Comparison of ENCODE assay signal across 12 cellular contexts in the genomic region with DNA sequence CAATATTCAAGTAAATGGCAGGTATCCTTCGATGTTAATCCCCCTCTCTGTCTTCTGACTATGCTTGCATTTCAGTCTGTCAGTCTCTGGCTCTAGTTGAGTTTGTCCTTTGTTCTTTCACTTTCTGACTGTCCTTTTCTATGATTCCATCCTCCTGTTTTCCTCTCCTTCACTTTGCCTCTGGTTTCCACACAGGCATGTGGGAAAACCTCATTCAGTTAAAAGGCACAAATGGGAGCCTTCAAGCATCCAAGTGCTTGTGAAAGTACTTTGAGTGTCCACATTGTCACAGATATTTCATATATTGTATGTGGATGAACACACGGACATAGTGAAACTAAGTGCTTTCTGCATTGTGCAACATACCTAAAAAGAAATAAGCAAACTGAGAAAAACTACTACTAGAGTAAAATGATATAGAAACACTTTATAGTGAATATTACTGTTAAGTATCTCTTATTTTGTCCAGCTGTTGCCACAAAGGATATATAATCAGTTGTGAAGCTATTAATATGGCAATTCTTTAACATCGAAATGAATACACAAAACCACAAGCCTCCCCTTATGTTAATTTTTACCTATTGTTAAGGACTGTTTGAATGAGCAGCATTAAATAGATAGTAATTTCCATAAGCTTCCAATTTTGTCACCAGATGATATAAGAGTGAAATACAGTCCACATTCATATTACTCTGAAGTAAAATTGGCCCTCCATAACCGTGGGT.
A peak's percentile ranks its signal among the peaks of the same experiment; 100 is the strongest.
DNase-seq lines count a peak whose midpoint lies in the region; ATAC-seq and TF ChIP-seq lines count a peak whose summit lies in the region.
"Had no signal": no experiment of that assay in that cellular context is flagged by ENCODE, and none has a peak within 500 bp of the region (broad histone marks: within the 10 kb centered on the region; RNA-seq: fewer than 3 reads in every experiment).

No MANE protein-coding gene starts in this region.

- intact Hi-C loops in left ventricle myocardium inferior (cut with micrococcal nuclease) = no loop called here
- intact Hi-C loops in left ventricle myocardium superior (cut with micrococcal nuclease) = no loop called here
- intact Hi-C loops in uterus (cut with DNase I; ENCODE audit: low total_unique reads) = no loop called here

- H3K9me3 ChIP-seq in left ventricle myocardium inferior (replicated peaks) (no peaks in the 10 kb centered on the region), uterus (no peaks in the 10 kb centered on the region)

- TF ChIP-seq CTCF in left ventricle myocardium inferior (IDR thresholded peaks at IDR 0.05; ENCODE audit: borderline replicate concordance) = no peak
- no peak for TF ChIP-seq CTCF in uterus (IDR thresholded peaks at IDR 0.05)

- TF ChIP-seq POLR2A in uterus (IDR thresholded peaks at IDR 0.05) = no peak

- peak overlapping the region; percentile 77 for H3K27ac ChIP-seq in left ventricle myocardium inferior (replicated peaks)
- H3K27ac ChIP-seq in uterus = peak overlapping the region; percentile 31 to 42

- H3K36me3 ChIP-seq in left ventricle myocardium inferior = peaks cover 18% of the 10 kb centered on the region
- no peaks in the 10 kb centered on the region for H3K36me3 ChIP-seq in uterus

- H3K27me3 ChIP-seq in left ventricle myocardium inferior (ENCODE audit: low read depth) (no peaks in the 10 kb centered on the region), uterus (no peaks in the 10 kb centered on the region)

- DNase-seq in left ventricle myocardium inferior = no peak
- DNase-seq in left ventricle myocardium superior = no peak
- DNase-seq in uterus = no peak
- no peak for DNase-seq in NCI-H69 (lab: John Stamatoyannopoulos, UW)
- no peak for DNase-seq in amygdala (lab: John Stamatoyannopoulos, UW)
- DNase-seq: effector CD4-positive, alpha-beta T cell; NCI-H2171; stimulated activated CD4-positive, alpha-beta T cell treated with anti-CD3 and anti-CD28 coated beads, Interleukin-4, amount 100 ng/mL, for 4 hours had no signal

- no peak overlapping the region for H3K4me3 Mint-ChIP-seq in activated naive CD8-positive, alpha-beta T cell

- H3K27ac Mint-ChIP-seq in activated naive CD8-positive, alpha-beta T cell = peak overlapping the region; percentile 46

- H3K36me3 Mint-ChIP-seq in activated naive CD8-positive, alpha-beta T cell = peaks cover 10% of the 10 kb centered on the region

- peaks cover 42% of the 10 kb centered on the region for H3K4me1 Mint-ChIP-seq in activated naive CD8-positive, alpha-beta T cell (ENCODE audit: low read depth)

- ATAC-seq in left ventricle myocardium superior (no peak), HG02973 (IDR thresholded peaks at IDR 0.05; ENCODE audit: unreplicated experiment) (peak; percentile 39), HG02970 (IDR thresholded peaks at IDR 0.05; ENCODE audit: low FRiP score, unreplicated experiment) (no peak)

- H3K9me3 Mint-ChIP-seq in activated naive CD8-positive, alpha-beta T cell (ENCODE audit: low read depth) = no peaks in the 10 kb centered on the region

- H3K4me1 ChIP-seq in left ventricle myocardium inferior (peaks cover 84% of the 10 kb centered on the region), uterus (peaks cover 0 to 4% of the 10 kb centered on the region in 2 donors)

- H3K27me3 Mint-ChIP-seq in activated naive CD8-positive, alpha-beta T cell = no peaks in the 10 kb centered on the region

- H3K4me3 ChIP-seq in left ventricle myocardium inferior (no peak overlapping the region), uterus (no peak overlapping the region)
- H3K4me3 ChIP-seq: lung had no signal
